Comparison of ENCODE assay signal across 28 cellular contexts in genomic region chr22:41498322-41498721, GRCh38. TPM values are rescaled to one million over a fixed set of nuclear protein-coding genes. Genes with fewer than 3 reads are reported as not detected.
DNase-seq lines count a peak whose midpoint lies in the region; ATAC-seq and TF ChIP-seq lines count a peak whose summit lies in the region.
"Had no signal": no experiment of that assay in that cellular context is flagged by ENCODE, and none has a peak within 500 bp of the region (broad histone marks: within the 10 kb centered on the region; RNA-seq: fewer than 3 reads in every experiment).

No MANE protein-coding gene starts in this region.

- no peaks in the 10 kb centered on the region for H3K9me3 ChIP-seq in Panc1 (ENCODE audit: control insufficient read depth, insufficient read depth, low read depth, low read length)
- no peaks in the 10 kb centered on the region for H3K9me3 ChIP-seq in esophagus squamous epithelium
- H3K9me3 ChIP-seq in vagina, result no peaks in the 10 kb centered on the region
- no peaks in the 10 kb centered on the region for H3K9me3 ChIP-seq in MM.1S (replicated peaks; ENCODE audit: insufficient read depth, low read length)
- H3K9me3 ChIP-seq: Caco-2, HAP-1, stomach, transverse colon had no signal

- H3K27me3 ChIP-seq in Panc1 (ENCODE audit: control insufficient read depth, insufficient read depth, low read length) (no peaks in the 10 kb centered on the region), esophagus squamous epithelium (no peaks in the 10 kb centered on the region), vagina (no peaks in the 10 kb centered on the region), MM.1S (replicated peaks; ENCODE audit: insufficient read depth, low read length) (no peaks in the 10 kb centered on the region)
- H3K27me3 ChIP-seq: stomach, transverse colon had no signal

- peaks cover 90% of the 10 kb centered on the region for H3K79me2 ChIP-seq in MM.1S (ENCODE audit: low read length)

- no peaks in the 10 kb centered on the region for H3K36me3 ChIP-seq in Panc1 (ENCODE audit: control insufficient read depth, insufficient read depth, low read length)
- H3K36me3 ChIP-seq in esophagus squamous epithelium, result peaks cover 10 to 67% (median 15%) of the 10 kb centered on the region in 3 donors
- H3K36me3 ChIP-seq in vagina, result peaks cover 0 to 17% of the 10 kb centered on the region in 2 donors
- peaks cover 2% of the 10 kb centered on the region for H3K36me3 ChIP-seq in MM.1S (replicated peaks; ENCODE audit: insufficient read depth, low read length)

- TF ChIP-seq CTCF in Panc1 (IDR thresholded peaks at IDR 0.05) (no peak), esophagus squamous epithelium (IDR thresholded peaks at IDR 0.05) (no peak), vagina (IDR thresholded peaks at IDR 0.05) (no peak), MM.1S (IDR thresholded peaks at IDR 0.05; ENCODE audit: low read length) (no peak)

- H3F3A ChIP-seq in MM.1S (ENCODE audit: insufficient read depth, low read length), result no peaks in the 10 kb centered on the region; the same call in 1 of the 2 replicates

- H3K4me1 ChIP-seq in Panc1 (ENCODE audit: control insufficient read depth, insufficient read depth, low read length), result no peaks in the 10 kb centered on the region
- H3K4me1 ChIP-seq in esophagus squamous epithelium, result peaks cover 5 to 50% (median 21%) of the 10 kb centered on the region in 3 donors
- peaks cover 20% of the 10 kb centered on the region for H3K4me1 ChIP-seq in vagina
- H3K4me1 ChIP-seq in MM.1S (ENCODE audit: low read length), result no peaks in the 10 kb centered on the region
- H3K4me1 ChIP-seq: HAP-1 had no signal

- DNase-seq in Panc1 (ENCODE audit: low read depth, low spot score), result no peak
- no peak for DNase-seq in esophagus squamous epithelium (lab: John Stamatoyannopoulos, UW)
- DNase-seq in left colon, result no peak
- no peak for DNase-seq in vagina (ENCODE audit: extremely low spot score in 2 of 2)
- DNase-seq in cerebellar nuclear complex (lab: John Stamatoyannopoulos, UW), result no peak
- no peak for DNase-seq in MM.1S
- DNase-seq: activated CD4-positive, CD25-positive, alpha-beta regulatory T cell; activated CD8-positive, alpha-beta T cell treated with anti-CD3 and anti-CD28 coated beads for 36 hours; aorta; Caco-2; caudate nucleus; dermis blood vessel endothelial cell; GDM1; hippocampal formation; immature natural killer cell; naive B cell; NCI-H1105 treated with DMSO at 0.1 percent for 48 hours; NCI-H2081; NCI-H748 treated with DMSO at 0.1 percent for 48 hours; nucleus accumbens; stimulated activated CD4-positive, alpha-beta T cell treated with anti-CD3 and anti-CD28 coated beads, Interleukin-2, amount 100 ng/mL, for 24 hours; stomach; T-helper 1 cell; transverse colon had no signal

- BruUV-seq in Panc1 (replicated peaks; lab: Mats Ljungman, UMichigan), result TSS peak; percentile 56

- no peak overlapping the region for H3K9ac ChIP-seq in MM.1S (ENCODE audit: low read length)

- H3K27ac ChIP-seq in Panc1 (ENCODE audit: low read length) (no peak overlapping the region), esophagus squamous epithelium (peak overlapping the region in 3 of 4 donors; percentile 7 to 71 (median 27)), vagina (peak overlapping the region; percentile 4), MM.1S (ENCODE audit: low read length) (no peak overlapping the region)
- H3K27ac ChIP-seq: C4-2B, transverse colon had no signal

- in situ Hi-C loops in Panc1 (cut with HindIII; ENCODE audit: low pct_unique_long_range_greater_than_20kb, low sequenced_read_pairs), result no loop called here

- H2AFZ ChIP-seq in MM.1S (ENCODE audit: low read length), result no peak overlapping the region

- POLR2A ChIA-PET in Panc1 (lab: Charles Lee), result no interaction called here

- intact Hi-C loops in Panc1 (cut with micrococcal nuclease; ENCODE audit: unreplicated experiment), result no loop called here
- intact Hi-C loops in esophagus squamous epithelium (cut with DNase I), result no loop called here
- intact Hi-C loops in left colon (cut with DNase I, micrococcal nuclease), result no loop called here
- intact Hi-C loops in vagina (cut with DNase I), result no loop called here

- TF ChIP-seq POLR2A in esophagus squamous epithelium (IDR thresholded peaks at IDR 0.05) (no peak), vagina (IDR thresholded peaks at IDR 0.05) (no peak)

- H4K20me1 ChIP-seq in MM.1S (ENCODE audit: insufficient read depth, low read length), result peaks cover 12% of the 10 kb centered on the region

- H3K4me3 ChIP-seq in Panc1 (ENCODE audit: low read depth in 2 of 2, low read length in 2 of 2) (no peak overlapping the region), esophagus squamous epithelium (no peak overlapping the region), vagina (no peak overlapping the region), MM.1S (ENCODE audit: low read length) (no peak overlapping the region)
- H3K4me3 ChIP-seq: HAP-1, stomach, transverse colon had no signal

- 60% methylated on average over 4 of the region's 4 CpGs; no CpG with 5 or more reads in 1 of the 2 donors for WGBS in esophagus squamous epithelium, 2 donors

- no peaks in the 10 kb centered on the region for H3K9me2 ChIP-seq in MM.1S (replicated peaks; ENCODE audit: insufficient read depth, low read length)

- ATAC-seq in Panc1, result no peak
- ATAC-seq in left colon, result peak; percentile 5
- ATAC-seq in HG03432 (IDR thresholded peaks at IDR 0.05; ENCODE audit: unreplicated experiment), result no peak
- ATAC-seq: activated CD8-positive, alpha-beta T cell treated with anti-CD3 and anti-CD28 coated beads for 36 hours; left lobe of liver had no signal

- H3K4me2 ChIP-seq in MM.1S (ENCODE audit: low read depth, low read length), result no peak overlapping the region

- CTCF ChIA-PET in Panc1 (lab: Charles Lee), result no interaction called here

RNA-seq across cellular contexts. Expression of gene ACO2, which starts 29.4 kb away (rescaled TPM):
- total RNA-seq in Panc1 (2021; ENCODE audit: unreplicated experiment), result 71.5 TPM
- 96.4 TPM for polyA plus RNA-seq in Panc1 (2012; ENCODE audit: insufficient read length)
- 10 to 100 TPM; 83.7 to 90.4 (median 87.0) TPM for total RNA-seq in esophagus squamous epithelium
- 100 to 1,000 TPM; 271 to 289 TPM for total RNA-seq in left colon
- 78.6 TPM for total RNA-seq in vagina

RNA-seq across cellular contexts. Expression of gene PHF5A, which starts 29.8 kb away (rescaled TPM):
- total RNA-seq in Panc1 (2021; ENCODE audit: unreplicated experiment), result 34.9 TPM
- 30.7 TPM for polyA plus RNA-seq in Panc1 (2012; ENCODE audit: insufficient read length)
- 10 to 100 TPM; 21.5 to 47.3 (median 41.5) TPM for total RNA-seq in esophagus squamous epithelium
- total RNA-seq in left colon, result 10 to 100 TPM; 32.1 to 35.3 TPM
- total RNA-seq in vagina, result 35.4 TPM

RNA-seq across cellular contexts. Expression of gene POLR3H, which starts 45.9 kb away (rescaled TPM):
- total RNA-seq in Panc1 (2021; ENCODE audit: unreplicated experiment), result 46.6 TPM
- polyA plus RNA-seq in Panc1 (2012; ENCODE audit: insufficient read length), result 52.3 TPM
- 10 to 100 TPM; 13.7 to 23.3 (median 16.1) TPM for total RNA-seq in esophagus squamous epithelium
- 10 to 100 TPM; 10.9 to 15.9 TPM for total RNA-seq in left colon
- total RNA-seq in vagina, result 21.4 TPM

RNA-seq across cellular contexts. Expression of gene TOB2, which starts 51.7 kb away (rescaled TPM):
- 43.6 TPM for total RNA-seq in Panc1 (2021; ENCODE audit: unreplicated experiment)
- polyA plus RNA-seq in Panc1 (2012; ENCODE audit: insufficient read length), result 57.2 TPM
- 10 to 100 TPM; 15.7 to 30.5 (median 21.0) TPM for total RNA-seq in esophagus squamous epithelium
- total RNA-seq in left colon, result 10 to 100 TPM; 57.5 to 66.7 TPM
- total RNA-seq in vagina, result 34.9 TPM

Comparison
In these comparisons a context has a peak if more than half of its experiments do, and no peak if none do; other contexts are left out.
1. H3K27ac ChIP-seq: peak in esophagus squamous epithelium (3 of 4) and vagina (single experiment); none in Panc1 (single experiment) and MM.1S (single experiment).